ENCODE assay signal across 8 cellular contexts in genomic region chr4:77994194-77994721, GRCh38.
A peak's percentile ranks its signal among the peaks of the same experiment; 100 is the strongest.
DNase-seq lines count a peak whose midpoint lies in the region; ATAC-seq and TF ChIP-seq lines count a peak whose summit lies in the region.

No MANE protein-coding gene starts in this region.

- H3K27ac Mint-ChIP-seq in endothelial cell (ENCODE audit: unreplicated experiment) (no peak overlapping the region), nephron (peak overlapping the region in 2 of 3 experiments; percentile 14 to 31)
- no peak overlapping the region for H3K27ac Mint-ChIP-seq in natural killer cell treated with Interleukin-12 subunit alpha and Interleukin-12 subunit beta and Interleukin-15 and Interleukin-18, amount 100 ng/mL, for 72 hours

- peak; percentile 66 for DNase-seq in AG10803 (ENCODE audit: low read depth)
- DNase-seq in LNCaP clone FGC (ENCODE audit: low read depth): no peak
- DNase-seq in endothelial cell (ENCODE audit: low spot score): peak; percentile 62
- no peak for DNase-seq in natural killer cell treated with Interleukin-12 subunit alpha and Interleukin-12 subunit beta and Interleukin-15 and Interleukin-18, amount 100 ng/mL, for 72 hours (ENCODE audit: low spot score)
- no peak for DNase-seq in Kasumi-1 (lab: John Stamatoyannopoulos, UW)
- no peak for DNase-seq in GF-D8 (lab: John Stamatoyannopoulos, UW)

- ATAC-seq in GM19372 (IDR thresholded peaks at IDR 0.05; ENCODE audit: low read depth, unreplicated experiment): peak; percentile 86
- no peak for ATAC-seq in natural killer cell treated with Interleukin-12 subunit alpha and Interleukin-12 subunit beta and Interleukin-15 and Interleukin-18, amount 100 ng/mL, for 72 hours

- H3K4me3 Mint-ChIP-seq in endothelial cell (ENCODE audit: unreplicated experiment): peak overlapping the region; percentile 14
- H3K4me3 Mint-ChIP-seq in nephron: no peak overlapping the region
- H3K4me3 Mint-ChIP-seq in natural killer cell treated with Interleukin-12 subunit alpha and Interleukin-12 subunit beta and Interleukin-15 and Interleukin-18, amount 100 ng/mL, for 72 hours: no peak overlapping the region

- H3K4me1 Mint-ChIP-seq in endothelial cell (ENCODE audit: unreplicated experiment) (peaks cover 28% of the 10 kb centered on the region), nephron (peaks cover 10% of the 10 kb centered on the region)
- H3K4me1 Mint-ChIP-seq in natural killer cell treated with Interleukin-12 subunit alpha and Interleukin-12 subunit beta and Interleukin-15 and Interleukin-18, amount 100 ng/mL, for 72 hours (ENCODE audit: low read depth in 2 of 2): no peaks in the 10 kb centered on the region

- H3K27me3 Mint-ChIP-seq in endothelial cell (ENCODE audit: unreplicated experiment) (peaks cover 2% of the 10 kb centered on the region), nephron (ENCODE audit: low read depth) (peaks cover 12% of the 10 kb centered on the region)
- H3K27me3 Mint-ChIP-seq in natural killer cell treated with Interleukin-12 subunit alpha and Interleukin-12 subunit beta and Interleukin-15 and Interleukin-18, amount 100 ng/mL, for 72 hours: peaks cover 14 to 31% of the 10 kb centered on the region in 2 donors

- TF ChIP-seq CTCF in AG10803 (conservative IDR thresholded peaks at IDR 0.05; ENCODE audit: low read length) (peak; percentile 75), LNCaP clone FGC (IDR thresholded peaks at IDR 0.05; ENCODE audit: control insufficient read depth, extremely low read depth, insufficient read depth) (peak; percentile 58), endothelial cell (IDR thresholded peaks at IDR 0.05; ENCODE audit: unreplicated experiment) (peak; percentile 72), nephron (IDR thresholded peaks at IDR 0.05; ENCODE audit: unreplicated experiment in 3 of 3) (peak; percentile 76 to 79 (median 76))

- H3K36me3 Mint-ChIP-seq in endothelial cell (ENCODE audit: low read depth, unreplicated experiment) (no peaks in the 10 kb centered on the region), nephron (ENCODE audit: low read depth) (no peaks in the 10 kb centered on the region)
- no peaks in the 10 kb centered on the region for H3K36me3 Mint-ChIP-seq in natural killer cell treated with Interleukin-12 subunit alpha and Interleukin-12 subunit beta and Interleukin-15 and Interleukin-18, amount 100 ng/mL, for 72 hours

- H3K4me3 ChIP-seq in AG10803 (ENCODE audit: low read length) (no peak overlapping the region), LNCaP clone FGC (ENCODE audit: low read depth, low read length) (no peak overlapping the region)

- no peaks in the 10 kb centered on the region for H3K9me3 Mint-ChIP-seq in endothelial cell (ENCODE audit: unreplicated experiment)
- H3K9me3 Mint-ChIP-seq in nephron: no peaks in the 10 kb centered on the region
- no peaks in the 10 kb centered on the region for H3K9me3 Mint-ChIP-seq in natural killer cell treated with Interleukin-12 subunit alpha and Interleukin-12 subunit beta and Interleukin-15 and Interleukin-18, amount 100 ng/mL, for 72 hours

Comparison
In these comparisons a context has a peak if more than half of its experiments do, and no peak if none do; other contexts are left out.
1. DNase-seq: peak in AG10803 (single experiment) and endothelial cell (single experiment); none in LNCaP clone FGC (single experiment), natural killer cell treated with Interleukin-12 subunit alpha and Interleukin-12 subunit beta and Interleukin-15 and Interleukin-18, amount 100 ng/mL, for 72 hours (single experiment), Kasumi-1 (0 of 2) and GF-D8 (single experiment).
2. H3K27ac Mint-ChIP-seq: peak in nephron (2 of 3); none in endothelial cell (single experiment) and natural killer cell treated with Interleukin-12 subunit alpha and Interleukin-12 subunit beta and Interleukin-15 and Interleukin-18, amount 100 ng/mL, for 72 hours (0 of 2).
3. Peak in every context shown above with its lines, with median percentiles within 50 percentile points of each other: CTCF ChIP-seq.